ENCODE assay signal across 1 cellular context in the genomic region with DNA sequence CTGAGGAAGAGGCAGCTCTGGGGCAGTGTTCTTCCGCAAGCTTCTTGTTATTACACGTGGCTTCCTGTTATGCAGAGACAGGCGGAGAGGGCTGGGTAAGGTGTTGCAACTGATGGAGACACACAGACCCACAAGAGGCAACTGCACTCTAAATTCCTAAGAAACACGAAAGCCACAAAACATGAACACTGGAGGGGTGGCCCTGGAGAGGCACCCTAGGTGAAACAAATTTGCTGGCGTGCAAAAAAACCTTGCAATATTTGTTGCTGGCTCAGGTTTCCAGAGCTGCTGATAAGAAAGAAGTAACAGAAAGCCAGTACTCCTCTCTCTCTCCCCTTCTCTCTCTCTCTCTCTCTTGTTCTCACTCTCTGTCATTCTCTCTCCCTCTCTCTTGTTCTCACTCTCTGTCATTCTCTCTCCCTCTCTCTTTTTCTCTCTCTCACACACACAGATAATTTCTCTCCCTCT.
TF ChIP-seq lines count a peak whose summit lies in the region.

No MANE protein-coding gene starts in this region.

TF ChIP-seq in GM12878, 131 proteins besides CTCF, POLR2A, EP300 and RAD21:
- TF ChIP-seq CHD1 (IDR thresholded peaks at IDR 0.05; ENCODE audit: low read depth, low read length): no peak
- no peak for TF ChIP-seq ZZZ3 (IDR thresholded peaks at IDR 0.05; ENCODE audit: control insufficient read depth, insufficient read length, low read depth)
- TF ChIP-seq IRF4 (IDR thresholded peaks at IDR 0.05; ENCODE audit: low read depth, low read length): no peak
- TF ChIP-seq, protein P1, sequence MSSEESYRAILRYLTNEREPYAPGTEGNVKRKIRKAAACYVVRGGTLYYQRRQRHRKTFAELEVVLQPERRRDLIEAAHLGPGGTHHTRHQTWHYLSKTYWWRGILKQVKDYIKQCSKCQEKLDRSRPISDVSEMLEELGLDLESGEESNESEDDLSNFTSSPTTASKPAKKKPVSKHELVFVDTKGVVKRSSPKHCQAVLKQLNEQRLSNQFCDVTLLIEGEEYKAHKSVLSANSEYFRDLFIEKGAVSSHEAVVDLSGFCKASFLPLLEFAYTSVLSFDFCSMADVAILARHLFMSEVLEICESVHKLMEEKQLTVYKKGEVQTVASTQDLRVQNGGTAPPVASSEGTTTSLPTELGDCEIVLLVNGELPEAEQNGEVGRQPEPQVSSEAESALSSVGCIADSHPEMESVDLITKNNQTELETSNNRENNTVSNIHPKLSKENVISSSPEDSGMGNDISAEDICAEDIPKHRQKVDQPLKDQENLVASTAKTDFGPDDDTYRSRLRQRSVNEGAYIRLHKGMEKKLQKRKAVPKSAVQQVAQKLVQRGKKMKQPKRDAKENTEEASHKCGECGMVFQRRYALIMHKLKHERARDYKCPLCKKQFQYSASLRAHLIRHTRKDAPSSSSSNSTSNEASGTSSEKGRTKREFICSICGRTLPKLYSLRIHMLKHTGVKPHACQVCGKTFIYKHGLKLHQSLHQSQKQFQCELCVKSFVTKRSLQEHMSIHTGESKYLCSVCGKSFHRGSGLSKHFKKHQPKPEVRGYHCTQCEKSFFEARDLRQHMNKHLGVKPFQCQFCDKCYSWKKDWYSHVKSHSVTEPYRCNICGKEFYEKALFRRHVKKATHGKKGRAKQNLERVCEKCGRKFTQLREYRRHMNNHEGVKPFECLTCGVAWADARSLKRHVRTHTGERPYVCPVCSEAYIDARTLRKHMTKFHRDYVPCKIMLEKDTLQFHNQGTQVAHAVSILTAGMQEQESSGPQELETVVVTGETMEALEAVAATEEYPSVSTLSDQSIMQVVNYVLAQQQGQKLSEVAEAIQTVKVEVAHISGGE (CRISPR knock-in tag; IDR thresholded peaks at IDR 0.05): no peak
- no peak for TF ChIP-seq PML (IDR thresholded peaks at IDR 0.05; ENCODE audit: low read length)
- TF ChIP-seq, protein P2, sequence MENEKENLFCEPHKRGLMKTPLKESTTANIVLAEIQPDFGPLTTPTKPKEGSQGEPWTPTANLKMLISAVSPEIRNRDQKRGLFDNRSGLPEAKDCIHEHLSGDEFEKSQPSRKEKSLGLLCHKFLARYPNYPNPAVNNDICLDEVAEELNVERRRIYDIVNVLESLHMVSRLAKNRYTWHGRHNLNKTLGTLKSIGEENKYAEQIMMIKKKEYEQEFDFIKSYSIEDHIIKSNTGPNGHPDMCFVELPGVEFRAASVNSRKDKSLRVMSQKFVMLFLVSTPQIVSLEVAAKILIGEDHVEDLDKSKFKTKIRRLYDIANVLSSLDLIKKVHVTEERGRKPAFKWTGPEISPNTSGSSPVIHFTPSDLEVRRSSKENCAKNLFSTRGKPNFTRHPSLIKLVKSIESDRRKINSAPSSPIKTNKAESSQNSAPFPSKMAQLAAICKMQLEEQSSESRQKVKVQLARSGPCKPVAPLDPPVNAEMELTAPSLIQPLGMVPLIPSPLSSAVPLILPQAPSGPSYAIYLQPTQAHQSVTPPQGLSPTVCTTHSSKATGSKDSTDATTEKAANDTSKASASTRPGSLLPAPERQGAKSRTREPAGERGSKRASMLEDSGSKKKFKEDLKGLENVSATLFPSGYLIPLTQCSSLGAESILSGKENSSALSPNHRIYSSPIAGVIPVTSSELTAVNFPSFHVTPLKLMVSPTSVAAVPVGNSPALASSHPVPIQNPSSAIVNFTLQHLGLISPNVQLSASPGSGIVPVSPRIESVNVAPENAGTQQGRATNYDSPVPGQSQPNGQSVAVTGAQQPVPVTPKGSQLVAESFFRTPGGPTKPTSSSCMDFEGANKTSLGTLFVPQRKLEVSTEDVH (IDR thresholded peaks at IDR 0.05; ENCODE audit: low read depth, partially characterized antibody): no peak
- TF ChIP-seq SIN3A (IDR thresholded peaks at IDR 0.05; ENCODE audit: low read depth, low read length): no peak
- no peak for TF ChIP-seq NR2C2 (IDR thresholded peaks at IDR 0.05; ENCODE audit: borderline replicate concordance, control insufficient read depth, insufficient read length, low read depth)
- no peak for TF ChIP-seq WRNIP1 (IDR thresholded peaks at IDR 0.05; ENCODE audit: borderline replicate concordance, low read depth, low read length)
- TF ChIP-seq, protein P3, sequence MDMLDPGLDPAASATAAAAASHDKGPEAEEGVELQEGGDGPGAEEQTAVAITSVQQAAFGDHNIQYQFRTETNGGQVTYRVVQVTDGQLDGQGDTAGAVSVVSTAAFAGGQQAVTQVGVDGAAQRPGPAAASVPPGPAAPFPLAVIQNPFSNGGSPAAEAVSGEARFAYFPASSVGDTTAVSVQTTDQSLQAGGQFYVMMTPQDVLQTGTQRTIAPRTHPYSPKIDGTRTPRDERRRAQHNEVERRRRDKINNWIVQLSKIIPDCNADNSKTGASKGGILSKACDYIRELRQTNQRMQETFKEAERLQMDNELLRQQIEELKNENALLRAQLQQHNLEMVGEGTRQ (IDR thresholded peaks at IDR 0.05; ENCODE audit: borderline replicate concordance, low read depth, low read length): no peak
- no peak for TF ChIP-seq ETV6 (conservative IDR thresholded peaks at IDR 0.05 in 1 of 2, IDR thresholded peaks at IDR 0.05 in 1 of 2; ENCODE audit: borderline replicate concordance in 1 of 2, low read depth in 1 of 2)
- TF ChIP-seq POLR2AphosphoS5 (IDR thresholded peaks at IDR 0.05; ENCODE audit: low read length): no peak
- TF ChIP-seq SREBF2 (IDR thresholded peaks at IDR 0.05; ENCODE audit: low read length): no peak
- TF ChIP-seq, protein P4, sequence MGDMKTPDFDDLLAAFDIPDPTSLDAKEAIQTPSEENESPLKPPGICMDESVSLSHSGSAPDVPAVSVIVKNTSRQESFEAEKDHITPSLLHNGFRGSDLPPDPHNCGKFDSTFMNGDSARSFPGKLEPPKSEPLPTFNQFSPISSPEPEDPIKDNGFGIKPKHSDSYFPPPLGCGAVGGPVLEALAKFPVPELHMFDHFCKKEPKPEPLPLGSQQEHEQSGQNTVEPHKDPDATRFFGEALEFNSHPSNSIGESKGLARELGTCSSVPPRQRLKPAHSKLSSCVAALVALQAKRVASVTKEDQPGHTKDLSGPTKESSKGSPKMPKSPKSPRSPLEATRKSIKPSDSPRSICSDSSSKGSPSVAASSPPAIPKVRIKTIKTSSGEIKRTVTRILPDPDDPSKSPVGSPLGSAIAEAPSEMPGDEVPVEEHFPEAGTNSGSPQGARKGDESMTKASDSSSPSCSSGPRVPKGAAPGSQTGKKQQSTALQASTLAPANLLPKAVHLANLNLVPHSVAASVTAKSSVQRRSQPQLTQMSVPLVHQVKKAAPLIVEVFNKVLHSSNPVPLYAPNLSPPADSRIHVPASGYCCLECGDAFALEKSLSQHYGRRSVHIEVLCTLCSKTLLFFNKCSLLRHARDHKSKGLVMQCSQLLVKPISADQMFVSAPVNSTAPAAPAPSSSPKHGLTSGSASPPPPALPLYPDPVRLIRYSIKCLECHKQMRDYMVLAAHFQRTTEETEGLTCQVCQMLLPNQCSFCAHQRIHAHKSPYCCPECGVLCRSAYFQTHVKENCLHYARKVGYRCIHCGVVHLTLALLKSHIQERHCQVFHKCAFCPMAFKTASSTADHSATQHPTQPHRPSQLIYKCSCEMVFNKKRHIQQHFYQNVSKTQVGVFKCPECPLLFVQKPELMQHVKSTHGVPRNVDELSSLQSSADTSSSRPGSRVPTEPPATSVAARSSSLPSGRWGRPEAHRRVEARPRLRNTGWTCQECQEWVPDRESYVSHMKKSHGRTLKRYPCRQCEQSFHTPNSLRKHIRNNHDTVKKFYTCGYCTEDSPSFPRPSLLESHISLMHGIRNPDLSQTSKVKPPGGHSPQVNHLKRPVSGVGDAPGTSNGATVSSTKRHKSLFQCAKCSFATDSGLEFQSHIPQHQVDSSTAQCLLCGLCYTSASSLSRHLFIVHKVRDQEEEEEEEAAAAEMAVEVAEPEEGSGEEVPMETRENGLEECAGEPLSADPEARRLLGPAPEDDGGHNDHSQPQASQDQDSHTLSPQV (IDR thresholded peaks at IDR 0.05): no peak
- TF ChIP-seq HCFC1 (IDR thresholded peaks at IDR 0.05; ENCODE audit: low read length): no peak
